ENCODE assay signal across 30 cellular contexts in the genomic region with DNA sequence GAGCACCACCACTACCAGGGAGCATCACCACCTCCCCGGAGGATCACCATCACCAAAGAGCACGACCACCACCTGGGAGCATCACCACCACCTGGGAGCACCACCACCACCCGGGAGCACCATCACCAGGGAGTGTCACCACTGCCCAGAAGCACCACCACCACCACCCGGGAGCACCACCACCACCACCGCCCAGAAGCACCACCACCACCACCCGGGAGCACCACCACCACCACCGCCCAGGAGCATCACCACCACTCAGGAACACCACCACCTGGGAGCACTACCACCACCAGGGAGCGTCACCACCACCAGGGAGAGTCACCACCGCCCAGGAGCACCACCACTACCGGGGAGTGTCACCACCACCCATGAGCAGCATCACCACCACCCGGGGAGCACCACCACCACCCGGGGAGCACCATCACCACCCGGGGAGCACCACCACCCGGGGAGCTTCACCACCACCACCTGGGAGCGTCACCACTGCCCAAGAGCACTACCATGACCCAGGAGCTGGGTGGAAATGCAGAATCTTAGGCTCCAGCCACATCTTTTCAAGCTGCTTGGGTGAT.
"Had no signal": no experiment of that assay in that cellular context is flagged by ENCODE, and none has a peak within 500 bp of the region (broad histone marks: within the 10 kb centered on the region; RNA-seq: fewer than 3 reads in every experiment).

No MANE protein-coding gene starts in this region.

- H3K4me1 ChIP-seq: colonic mucosa, neural progenitor cell, right atrium auricular region had no signal

- FAIRE-seq: bronchial epithelial cell, keratinocyte had no signal

- DNase-seq: activated B cell treated with CpG ODN at 0.5 μM for 24 hours; activated CD4-positive, alpha-beta T cell treated with anti-CD3 and anti-CD28 coated beads, Interleukin-2, amount 50 U/mL, for 1 hour; activated CD8-positive, alpha-beta T cell treated with anti-CD3 and anti-CD28 coated beads for 36 hours; activated gamma-delta T cell treated with Interleukin-2 at 50 U/mL for 16 hours; activated naive CD4-positive, alpha-beta T cell treated with anti-CD3 and anti-CD28 coated beads, Interleukin-2, amount 50 U/mL, for 16 hours; activated T-cell treated with anti-CD3 and anti-CD28 coated beads, Interleukin-2, amount 50 U/mL, for 4 hours; cerebellar nuclear complex; colonic mucosa; dorsolateral prefrontal cortex; effector memory CD4-positive, alpha-beta T cell; erythroblast; head of caudate nucleus; hippocampal formation; left cardiac atrium; left ventricle myocardium superior; naive thymus-derived CD4-positive, alpha-beta T cell; stimulated activated CD4-positive, alpha-beta T cell treated with anti-CD3 and anti-CD28 coated beads, Interleukin-15, amount 100 ng/mL, for 24 hours; stimulated activated CD4-positive, alpha-beta T cell treated with anti-CD3 and anti-CD28 coated beads, Interleukin-2, amount 100 ng/mL, for 24 hours; stimulated activated naive CD4-positive, alpha-beta T cell; SW 1271; T-helper 9 cell had no signal

- H3K27me3 ChIP-seq: colonic mucosa, neural progenitor cell, right atrium auricular region had no signal

- H3K27ac ChIP-seq: colonic mucosa, dorsolateral prefrontal cortex, neural progenitor cell, right atrium auricular region, thoracic aorta had no signal

- H2AFZ ChIP-seq: neural progenitor cell had no signal

- H3K36me3 ChIP-seq: colonic mucosa, neural progenitor cell, right atrium auricular region, thoracic aorta had no signal

- H3K9me3 Mint-ChIP-seq: activated B cell treated with CpG ODN at 0.5 μM for 24 hours; activated CD8-positive, alpha-beta T cell treated with anti-CD3 and anti-CD28 coated beads for 36 hours; activated T-cell treated with anti-CD3 and anti-CD28 coated beads, Interleukin-2, amount 50 U/mL, for 4 hours; activated T-helper 17 cell treated with anti-CD3 and anti-CD28 coated beads, Interleukin-2, amount 50 U/mL, for 72 hours; mesothelial cell of epicardium; T-helper 1 cell treated with Interleukin-12 subunit alpha and Interleukin-12 subunit beta and Interleukin-4 antibody, amounts not matched to agents 30 μg/mL and 1 μg/mL, for 36 hours; type B pancreatic cell had no signal

- H3K9me3 ChIP-seq: colonic mucosa, right atrium auricular region, thoracic aorta had no signal

- H3K27ac Mint-ChIP-seq: activated B cell treated with CpG ODN at 0.5 μM for 24 hours; activated CD8-positive, alpha-beta T cell treated with anti-CD3 and anti-CD28 coated beads for 36 hours; activated T-helper 17 cell treated with anti-CD3 and anti-CD28 coated beads, Interleukin-2, amount 50 U/mL, for 72 hours; mesothelial cell of epicardium; naive thymus-derived CD4-positive, alpha-beta T cell; neural progenitor cell; T-helper 1 cell treated with Interleukin-12 subunit alpha and Interleukin-12 subunit beta and Interleukin-4 antibody, amounts not matched to agents 30 μg/mL and 1 μg/mL, for 36 hours; type B pancreatic cell had no signal

- H3K4me1 Mint-ChIP-seq: activated B cell treated with CpG ODN at 0.5 μM for 24 hours; activated T-helper 17 cell treated with anti-CD3 and anti-CD28 coated beads, Interleukin-2, amount 50 U/mL, for 72 hours; mesothelial cell of epicardium; naive thymus-derived CD4-positive, alpha-beta T cell; neural progenitor cell had no signal

- H3K9ac ChIP-seq: neural progenitor cell had no signal

- H3K4me3 Mint-ChIP-seq: activated B cell treated with CpG ODN at 0.5 μM for 24 hours; activated CD8-positive, alpha-beta T cell treated with anti-CD3 and anti-CD28 coated beads for 36 hours; activated T-cell treated with anti-CD3 and anti-CD28 coated beads, Interleukin-2, amount 50 U/mL, for 4 hours; activated T-helper 17 cell treated with anti-CD3 and anti-CD28 coated beads, Interleukin-2, amount 50 U/mL, for 72 hours; mesothelial cell of epicardium; naive thymus-derived CD4-positive, alpha-beta T cell; neural progenitor cell; T-helper 1 cell treated with Interleukin-12 subunit alpha and Interleukin-12 subunit beta and Interleukin-4 antibody, amounts not matched to agents 30 μg/mL and 1 μg/mL, for 36 hours; type B pancreatic cell had no signal

- ATAC-seq: activated CD8-positive, alpha-beta T cell treated with anti-CD3 and anti-CD28 coated beads for 36 hours; activated T-cell treated with anti-CD3 and anti-CD28 coated beads, Interleukin-2, amount 50 U/mL, for 4 hours; activated T-helper 17 cell treated with anti-CD3 and anti-CD28 coated beads, Interleukin-2, amount 50 U/mL, for 72 hours; naive thymus-derived CD4-positive, alpha-beta T cell had no signal

- H3K4me3 ChIP-seq: colonic mucosa, dorsolateral prefrontal cortex, neural progenitor cell, right atrium auricular region, thoracic aorta had no signal

- H3K36me3 Mint-ChIP-seq: mesothelial cell of epicardium; naive thymus-derived CD4-positive, alpha-beta T cell; neural progenitor cell; type B pancreatic cell had no signal

- H3K4me2 ChIP-seq: neural progenitor cell had no signal

- H3K27me3 Mint-ChIP-seq: type B pancreatic cell had no signal
